ENCODE assay signal across 26 cellular contexts in genomic region chr11:24963879-24964278, GRCh38.
"Had no signal": no experiment of that assay in that cellular context is flagged by ENCODE, and none has a peak within 500 bp of the region (broad histone marks: within the 10 kb centered on the region; RNA-seq: fewer than 3 reads in every experiment).

No MANE protein-coding gene starts in this region.

- DNase-seq: activated B cell treated with CpG ODN at 0.5 μM for 24 hours; activated CD4-positive, alpha-beta memory T cell treated with anti-CD3 and anti-CD28 coated beads for 36 hours; activated CD4-positive, alpha-beta T cell treated with anti-CD3 and anti-CD28 coated beads for 48 hours; activated effector memory CD4-positive, alpha-beta T cell treated with Interleukin-2 at 50 U/mL for 16 hours; activated naive CD4-positive, alpha-beta T cell treated with anti-CD3 and anti-CD28 coated beads, Interleukin-2, amount 10 ng/mL, durations not matched to agents 7 days and 5 days; activated T-cell treated with anti-CD3 and anti-CD28 coated beads, Interleukin-2, amount 50 U/mL, for 72 hours; anterior cingulate cortex; brain microvascular endothelial cell; cortex of kidney; endodermal cell; immature natural killer cell; kidney glomerular epithelial cell; naive B cell; small intestine; stimulated activated CD4-positive, alpha-beta T cell treated with anti-CD3 and anti-CD28 coated beads, Interleukin-2, amount 100 ng/mL, for 24 hours; stimulated activated naive CD8-positive, alpha-beta T cell treated with anti-CD3 and anti-CD28 coated beads, Interleukin-15, amount 100 ng/mL, for 72 hours; T-helper 9 cell; uterus had no signal

- H3K36me3 ChIP-seq: brain microvascular endothelial cell, left lung, tibial nerve, uterus had no signal

- H3K4me3 ChIP-seq: hepatocyte, left lung, lung, tibial nerve, uterus had no signal

- H3K9me3 ChIP-seq: left lung, uterus had no signal

- ATAC-seq: activated T-cell treated with anti-CD3 and anti-CD28 coated beads, Interleukin-2, amount 50 U/mL, for 72 hours; foreskin keratinocyte; left lung; sciatic nerve; stimulated activated effector memory CD8-positive, alpha-beta T cell treated with anti-CD3 and anti-CD28 coated beads, Interleukin-12 subunit alpha, Interleukin-12 subunit beta, amount 100 ng/mL, for 72 hours; stimulated activated naive CD8-positive, alpha-beta T cell treated with anti-CD3 and anti-CD28 coated beads, Interleukin-15, amount 100 ng/mL, for 72 hours had no signal

- H3K27me3 ChIP-seq: brain microvascular endothelial cell, foreskin keratinocyte, hepatocyte, left lung, tibial nerve, uterus had no signal

- H3K27ac ChIP-seq: brain microvascular endothelial cell, epithelial cell of prostate, foreskin keratinocyte, hepatocyte, left lung, tibial nerve, uterus had no signal

- H3K4me1 ChIP-seq: left lung, tibial nerve, uterus had no signal
